In the genomic region with DNA sequence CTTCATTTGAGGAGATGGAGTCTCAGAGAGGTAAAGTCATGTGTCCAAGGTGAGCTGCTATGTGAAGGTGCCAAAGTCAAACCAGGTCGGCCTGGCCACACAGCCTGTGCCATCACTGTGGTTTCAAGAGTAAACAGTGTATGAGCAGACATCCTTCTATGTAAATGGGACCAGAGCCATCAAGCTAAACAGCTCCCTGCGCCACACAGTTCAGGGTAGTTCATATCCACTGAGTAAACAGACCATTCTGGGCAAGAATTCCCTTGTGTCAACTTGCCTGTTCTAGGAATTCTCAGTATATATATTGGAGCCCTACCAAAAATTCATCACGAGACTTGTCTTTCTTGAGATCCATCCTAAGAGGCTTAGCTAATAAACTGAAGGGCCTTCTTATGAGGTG, we compare ENCODE assay signal across 16 cellular contexts.
DNase-seq lines count a peak whose midpoint lies in the region; ATAC-seq and TF ChIP-seq lines count a peak whose summit lies in the region.
"Had no signal": no experiment of that assay in that cellular context is flagged by ENCODE, and none has a peak within 500 bp of the region (broad histone marks: within the 10 kb centered on the region; RNA-seq: fewer than 3 reads in every experiment).

No MANE protein-coding gene starts in this region.

- dilution Hi-C loops in mammary epithelial cell (cut with HindIII; ENCODE audit: low sequenced_read_pairs), result no loop called here

- H3K4me2 ChIP-seq in mammary epithelial cell (ENCODE audit: insufficient read depth, low read depth, low read length), result no peak overlapping the region

- no TSS peak for BruUV-seq in mammary epithelial cell (replicated peaks; lab: Mats Ljungman, UMichigan)

- peaks cover 2% of the 10 kb centered on the region for H4K20me1 ChIP-seq in mammary epithelial cell (ENCODE audit: insufficient read depth, low read length)

- peaks cover 89% of the 10 kb centered on the region for H3K79me2 ChIP-seq in mammary epithelial cell (ENCODE audit: insufficient read depth, low read length)

- no peak for DNase-seq in Right ventricle myocardium superior
- DNase-seq in Right ventricle myocardium inferior (ENCODE audit: missing footprints), result no peak
- DNase-seq in mammary epithelial cell, result peak; percentile 78
- no peak for DNase-seq in activated CD4-positive, alpha-beta T cell treated with anti-CD3 and anti-CD28 coated beads, Interleukin-2, amount 50 U/mL, for 4 hours
- no peak for DNase-seq in vagina (ENCODE audit: extremely low spot score in 2 of 2)
- no peak for DNase-seq in T-helper 2 cell
- no peak for DNase-seq in kidney glomerular epithelial cell (lab: John Stamatoyannopoulos, UW)
- DNase-seq: ACHN; activated CD4-positive, CD25-positive, alpha-beta regulatory T cell treated with anti-CD3 and anti-CD28 coated beads, Interleukin-2, amount 50 U/mL, for 72 hours; EL; KG1; left cardiac atrium; substantia nigra had no signal

- H2AFZ ChIP-seq in mammary epithelial cell (ENCODE audit: low read depth, low read length), result no peak overlapping the region

- peaks cover 25% of the 10 kb centered on the region for H3K4me1 ChIP-seq in mammary epithelial cell (ENCODE audit: insufficient read depth, low read length)
- peaks cover 9 to 41% (median 36%) of the 10 kb centered on the region in 4 donors for H3K4me1 ChIP-seq in liver (ENCODE audit: control insufficient read depth in 4 of 4, insufficient read depth in 4 of 4, low read length in 3 of 4)
- H3K4me1 ChIP-seq in vagina, result peaks cover 14% of the 10 kb centered on the region

- H3K9me3 ChIP-seq in mammary epithelial cell (replicated peaks; ENCODE audit: insufficient read depth, low read length) (no peaks in the 10 kb centered on the region), liver (ENCODE audit: control insufficient read depth in 4 of 4, low read length in 3 of 4) (no peaks in the 10 kb centered on the region), vagina (no peaks in the 10 kb centered on the region)

- ATAC-seq in Right ventricle myocardium superior (ENCODE audit: poor library complexity), result peak; percentile 25
- ATAC-seq in Right ventricle myocardium inferior, result no peak

- TF ChIP-seq RAD21 in liver (IDR thresholded peaks at IDR 0.05), result peak; percentile 62 to 66

- no peak for TF ChIP-seq POLR2A in vagina (IDR thresholded peaks at IDR 0.05)

- peaks cover 17% of the 10 kb centered on the region for H3K36me3 ChIP-seq in mammary epithelial cell (ENCODE audit: insufficient read depth, low read length)
- peaks cover 0 to 10% (median 1%) of the 10 kb centered on the region in 4 donors for H3K36me3 ChIP-seq in liver (ENCODE audit: control insufficient read depth in 4 of 4, insufficient read depth in 3 of 4, low read depth in 1 of 4, low read length in 3 of 4)
- H3K36me3 ChIP-seq in vagina, result peaks cover 0 to 2% of the 10 kb centered on the region in 2 donors
- H3K36me3 ChIP-seq: cardiac muscle cell had no signal

- in situ Hi-C loops in mammary epithelial cell (cut with MboI; ENCODE audit: low sequenced_read_pairs in 2 of 2), result no loop called here

- intact Hi-C loops in Right ventricle myocardium superior (cut with DNase I), result no loop called here
- intact Hi-C loops in Right ventricle myocardium inferior (cut with DNase I), result loop anchor here (5.0 kb wide), 1 partner anchor 33 kb away; no protein-coding TSS in a partner anchor
- intact Hi-C loops in mammary epithelial cell (cut with micrococcal nuclease), result no loop called here
- intact Hi-C loops in vagina (cut with DNase I), result no loop called here

- 11% methylated on average over 2 of the region's 3 CpGs for WGBS in mammary epithelial cell (ENCODE audit: low coverage, missing lambda C conversion rate)
- 20% methylated on average over 3 of the region's 3 CpGs for WGBS in liver

- H3K9ac ChIP-seq in mammary epithelial cell (ENCODE audit: insufficient read depth, low read length), result no peak overlapping the region
- H3K9ac ChIP-seq in liver (ENCODE audit: low read depth in 1 of 2, low read length in 2 of 2), result no peak overlapping the region

- H3K4me3 ChIP-seq in mammary epithelial cell (replicated peaks in 1 of 3; ENCODE audit: insufficient read depth in 1 of 3, low read depth in 2 of 3, low read length in 3 of 3) (no peak overlapping the region), liver (ENCODE audit: low read depth in 1 of 3, low read length in 3 of 3) (no peak overlapping the region), vagina (no peak overlapping the region)
- H3K4me3 ChIP-seq: cardiac muscle cell, SK-N-MC had no signal

- H3K27me3 ChIP-seq in mammary epithelial cell (ENCODE audit: insufficient read depth, low read length) (no peaks in the 10 kb centered on the region), liver (ENCODE audit: control insufficient read depth in 4 of 4, insufficient read depth in 4 of 4, low read length in 3 of 4) (no peaks in the 10 kb centered on the region), vagina (no peaks in the 10 kb centered on the region)

- TF ChIP-seq CTCF in mammary epithelial cell (conservative IDR thresholded peaks at IDR 0.05 in 1 of 2, IDR thresholded peaks at IDR 0.05 in 1 of 2; ENCODE audit: extremely low read depth in 1 of 2, insufficient read depth in 1 of 2, low read depth in 1 of 2, low read length in 2 of 2) (no peak), liver (IDR thresholded peaks at IDR 0.05; ENCODE audit: low read depth, low read length, missing input control) (no peak), vagina (IDR thresholded peaks at IDR 0.05) (no peak)

- CTCF ChIA-PET in mammary epithelial cell (lab: Charles Lee; ENCODE audit: low non-redundant PET), result no interaction called here

- H3K27ac ChIP-seq in mammary epithelial cell (ENCODE audit: insufficient read depth, low read depth, low read length) (no peak overlapping the region), liver (ENCODE audit: low read depth in 1 of 2, low read length in 2 of 2) (peak overlapping the region; percentile 19 to 21), vagina (no peak overlapping the region)
- H3K27ac ChIP-seq: cardiac muscle cell, SK-N-MC had no signal

TF ChIP-seq in liver, 16 proteins besides CTCF, POLR2A, EP300 and RAD21 (continues in another document):
- peak; percentile 21 for TF ChIP-seq HNF4G (IDR thresholded peaks at IDR 0.05)
- TF ChIP-seq GABPA (IDR thresholded peaks at IDR 0.05 in 1 of 2, conservative IDR thresholded peaks at IDR 0.05 in 1 of 2), result no peak
- TF ChIP-seq TAF1 (conservative IDR thresholded peaks at IDR 0.05), result no peak
- TF ChIP-seq, protein P1, sequence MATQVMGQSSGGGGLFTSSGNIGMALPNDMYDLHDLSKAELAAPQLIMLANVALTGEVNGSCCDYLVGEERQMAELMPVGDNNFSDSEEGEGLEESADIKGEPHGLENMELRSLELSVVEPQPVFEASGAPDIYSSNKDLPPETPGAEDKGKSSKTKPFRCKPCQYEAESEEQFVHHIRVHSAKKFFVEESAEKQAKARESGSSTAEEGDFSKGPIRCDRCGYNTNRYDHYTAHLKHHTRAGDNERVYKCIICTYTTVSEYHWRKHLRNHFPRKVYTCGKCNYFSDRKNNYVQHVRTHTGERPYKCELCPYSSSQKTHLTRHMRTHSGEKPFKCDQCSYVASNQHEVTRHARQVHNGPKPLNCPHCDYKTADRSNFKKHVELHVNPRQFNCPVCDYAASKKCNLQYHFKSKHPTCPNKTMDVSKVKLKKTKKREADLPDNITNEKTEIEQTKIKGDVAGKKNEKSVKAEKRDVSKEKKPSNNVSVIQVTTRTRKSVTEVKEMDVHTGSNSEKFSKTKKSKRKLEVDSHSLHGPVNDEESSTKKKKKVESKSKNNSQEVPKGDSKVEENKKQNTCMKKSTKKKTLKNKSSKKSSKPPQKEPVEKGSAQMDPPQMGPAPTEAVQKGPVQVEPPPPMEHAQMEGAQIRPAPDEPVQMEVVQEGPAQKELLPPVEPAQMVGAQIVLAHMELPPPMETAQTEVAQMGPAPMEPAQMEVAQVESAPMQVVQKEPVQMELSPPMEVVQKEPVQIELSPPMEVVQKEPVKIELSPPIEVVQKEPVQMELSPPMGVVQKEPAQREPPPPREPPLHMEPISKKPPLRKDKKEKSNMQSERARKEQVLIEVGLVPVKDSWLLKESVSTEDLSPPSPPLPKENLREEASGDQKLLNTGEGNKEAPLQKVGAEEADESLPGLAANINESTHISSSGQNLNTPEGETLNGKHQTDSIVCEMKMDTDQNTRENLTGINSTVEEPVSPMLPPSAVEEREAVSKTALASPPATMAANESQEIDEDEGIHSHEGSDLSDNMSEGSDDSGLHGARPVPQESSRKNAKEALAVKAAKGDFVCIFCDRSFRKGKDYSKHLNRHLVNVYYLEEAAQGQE (IDR thresholded peaks at IDR 0.05), result peak; percentile 67
- TF ChIP-seq YY1 (IDR thresholded peaks at IDR 0.05), result peak; percentile 75
- TF ChIP-seq, protein P2, sequence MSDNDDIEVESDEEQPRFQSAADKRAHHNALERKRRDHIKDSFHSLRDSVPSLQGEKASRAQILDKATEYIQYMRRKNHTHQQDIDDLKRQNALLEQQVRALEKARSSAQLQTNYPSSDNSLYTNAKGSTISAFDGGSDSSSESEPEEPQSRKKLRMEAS (IDR thresholded peaks at IDR 0.05), result peak; percentile 71
- peak; percentile 98 to 99 for TF ChIP-seq RXRA (IDR thresholded peaks at IDR 0.05)
- TF ChIP-seq FOXA1 (IDR thresholded peaks at IDR 0.05), result peak; percentile 99
- peak; percentile 100 for TF ChIP-seq FOXA2 (IDR thresholded peaks at IDR 0.05)
- peak; percentile 92 for TF ChIP-seq SP1 (IDR thresholded peaks at IDR 0.05)
- TF ChIP-seq JUND (IDR thresholded peaks at IDR 0.05), result peak; percentile 65 to 88
- TF ChIP-seq, protein P3, sequence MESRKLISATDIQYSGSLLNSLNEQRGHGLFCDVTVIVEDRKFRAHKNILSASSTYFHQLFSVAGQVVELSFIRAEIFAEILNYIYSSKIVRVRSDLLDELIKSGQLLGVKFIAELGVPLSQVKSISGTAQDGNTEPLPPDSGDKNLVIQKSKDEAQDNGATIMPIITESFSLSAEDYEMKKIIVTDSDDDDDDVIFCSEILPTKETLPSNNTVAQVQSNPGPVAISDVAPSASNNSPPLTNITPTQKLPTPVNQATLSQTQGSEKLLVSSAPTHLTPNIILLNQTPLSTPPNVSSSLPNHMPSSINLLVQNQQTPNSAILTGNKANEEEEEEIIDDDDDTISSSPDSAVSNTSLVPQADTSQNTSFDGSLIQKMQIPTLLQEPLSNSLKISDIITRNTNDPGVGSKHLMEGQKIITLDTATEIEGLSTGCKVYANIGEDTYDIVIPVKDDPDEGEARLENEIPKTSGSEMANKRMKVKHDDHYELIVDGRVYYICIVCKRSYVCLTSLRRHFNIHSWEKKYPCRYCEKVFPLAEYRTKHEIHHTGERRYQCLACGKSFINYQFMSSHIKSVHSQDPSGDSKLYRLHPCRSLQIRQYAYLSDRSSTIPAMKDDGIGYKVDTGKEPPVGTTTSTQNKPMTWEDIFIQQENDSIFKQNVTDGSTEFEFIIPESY (IDR thresholded peaks at IDR 0.05), result peak; percentile 69
- TF ChIP-seq EGR1 (IDR thresholded peaks at IDR 0.05; ENCODE audit: low read depth in 2 of 2), result peak in 1 of 2 donors; percentile 19
- TF ChIP-seq HNF4A (conservative IDR thresholded peaks at IDR 0.05), result peak; percentile 83 to 89

Comparison
In these comparisons a context has a peak if more than half of its experiments do, and no peak if none do; other contexts are left out.
1. H3K27ac ChIP-seq: peak in liver (2 of 2); none in mammary epithelial cell (single experiment) and vagina (single experiment).